Comparison of ENCODE assay signal across 24 cellular contexts in the genomic region with DNA sequence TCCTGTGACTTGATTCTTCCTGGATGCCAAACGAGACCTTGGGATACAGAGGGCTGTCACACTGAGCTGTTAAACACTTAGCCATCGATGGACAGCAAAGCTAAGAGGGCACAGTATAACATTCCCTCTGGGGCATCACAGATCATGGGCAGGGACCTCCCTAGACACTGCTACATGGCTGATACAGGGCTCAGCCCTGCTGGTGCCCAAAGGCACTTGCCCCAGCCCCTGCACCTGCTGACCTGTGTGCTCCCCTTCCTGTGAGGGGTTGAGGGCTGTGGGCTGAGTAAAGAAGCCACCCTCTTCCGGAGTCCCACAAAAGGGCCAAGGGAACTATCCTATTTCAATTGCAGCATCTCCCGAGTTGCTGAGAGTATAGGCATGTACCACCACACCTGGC.
A peak's percentile ranks its signal among the peaks of the same experiment; 100 is the strongest.
DNase-seq lines count a peak whose midpoint lies in the region; ATAC-seq and TF ChIP-seq lines count a peak whose summit lies in the region.
"Had no signal": no experiment of that assay in that cellular context is flagged by ENCODE, and none has a peak within 500 bp of the region (broad histone marks: within the 10 kb centered on the region; RNA-seq: fewer than 3 reads in every experiment).

No MANE protein-coding gene starts in this region.

- H3K4me3 ChIP-seq in GM23338 (no peak overlapping the region), thyroid gland (replicated peaks in 1 of 3) (no peak overlapping the region)
- H3K4me3 ChIP-seq: A549, BLaER1, GM12878 had no signal

- H3K36me3 ChIP-seq in GM23338 (ENCODE audit: insufficient read depth) (no peaks in the 10 kb centered on the region), thyroid gland (no peaks in the 10 kb centered on the region)
- H3K36me3 ChIP-seq: BE2C, BLaER1 had no signal

- H3K4me1 Mint-ChIP-seq in GM23338 = peaks cover 19% of the 10 kb centered on the region
- no peaks in the 10 kb centered on the region for H3K4me1 Mint-ChIP-seq in stimulated activated effector memory CD8-positive, alpha-beta T cell treated with anti-CD3 and anti-CD28 coated beads, Interleukin-12 subunit alpha, Interleukin-12 subunit beta, amount 100 ng/mL, for 72 hours

- WGBS in thyroid gland, 2 donors = 90 to 98% methylated on average over 4 of the region's 4 CpGs

- H4K20me1 ChIP-seq in GM23338 (replicated peaks; ENCODE audit: insufficient read depth) = no peaks in the 10 kb centered on the region
- H4K20me1 ChIP-seq: BLaER1 had no signal

- H3K4me1 ChIP-seq in GM23338 (ENCODE audit: insufficient read depth) (0 out of 2 replicates have a peak, but pooled peaks cover 2% of the 10 kb centered on the region), thyroid gland (peaks cover 3 to 6% of the 10 kb centered on the region in 2 donors)
- H3K4me1 ChIP-seq: A549, BE2C had no signal

- no peak overlapping the region for H3K4me3 Mint-ChIP-seq in GM23338
- no peak overlapping the region for H3K4me3 Mint-ChIP-seq in stimulated activated effector memory CD8-positive, alpha-beta T cell treated with anti-CD3 and anti-CD28 coated beads, Interleukin-12 subunit alpha, Interleukin-12 subunit beta, amount 100 ng/mL, for 72 hours
- H3K4me3 Mint-ChIP-seq: CD14-positive monocyte; CD4-positive, alpha-beta memory T cell; CD4-positive, CD25-positive, alpha-beta regulatory T cell had no signal

- no peak overlapping the region for H3K4me2 ChIP-seq in GM23338
- H3K4me2 ChIP-seq: A549, BLaER1 had no signal

- H2AFZ ChIP-seq in GM23338 = no peak overlapping the region

- no peaks in the 10 kb centered on the region for H3K9me2 ChIP-seq in GM23338 (ENCODE audit: insufficient read depth)

- H3K27me3 ChIP-seq in GM23338 (ENCODE audit: insufficient read depth) (no peaks in the 10 kb centered on the region), thyroid gland (no peaks in the 10 kb centered on the region)
- H3K27me3 ChIP-seq: BE2C, BLaER1 had no signal

- no peaks in the 10 kb centered on the region for H3F3A ChIP-seq in GM23338 (replicated peaks; ENCODE audit: low read depth)

- TF ChIP-seq POLR2A in thyroid gland (IDR thresholded peaks at IDR 0.05) = no peak

- H3K79me2 ChIP-seq in GM23338 (replicated peaks; ENCODE audit: insufficient read depth) = no peaks in the 10 kb centered on the region

- DNase-seq in GM23338 (ENCODE audit: low spot score) (no peak), thyroid gland (no peak), HCEC 1CT (no peak), NCI-H2029 treated with DMSO at 0.1 percent for 48 hours (lab: John Stamatoyannopoulos, UW) (no peak)
- DNase-seq in stimulated activated effector memory CD8-positive, alpha-beta T cell treated with anti-CD3 and anti-CD28 coated beads, Interleukin-12 subunit alpha, Interleukin-12 subunit beta, amount 100 ng/mL, for 72 hours (ENCODE audit: low spot score in 2 of 2) = no peak
- DNase-seq: AML-193; BE2C; C1 segment of cervical spinal cord; CD4-positive, alpha-beta memory T cell; CD4-positive, CD25-positive, alpha-beta regulatory T cell; CD8-positive, alpha-beta memory T cell; COR-L47; DMS 273 treated with DMSO at 0.1 percent for 48 hours; DMS153; DMS53; DMS79; DND-41; EL; GDM1 had no signal

- H3K9me3 Mint-ChIP-seq in GM23338 = no peaks in the 10 kb centered on the region
- no peaks in the 10 kb centered on the region for H3K9me3 Mint-ChIP-seq in stimulated activated effector memory CD8-positive, alpha-beta T cell treated with anti-CD3 and anti-CD28 coated beads, Interleukin-12 subunit alpha, Interleukin-12 subunit beta, amount 100 ng/mL, for 72 hours

- no peaks in the 10 kb centered on the region for H3K9me3 ChIP-seq in thyroid gland
- H3K9me3 ChIP-seq: A549, BE2C had no signal

- peaks cover 2% of the 10 kb centered on the region for H3K27me3 Mint-ChIP-seq in GM23338 (ENCODE audit: insufficient read depth, low read depth, poor library complexity)
- H3K27me3 Mint-ChIP-seq: CD4-positive, alpha-beta memory T cell; CD4-positive, CD25-positive, alpha-beta regulatory T cell; CD8-positive, alpha-beta memory T cell had no signal

- intact Hi-C loops in thyroid gland (cut with DNase I) = no loop called here

- no peak overlapping the region for H3K27ac Mint-ChIP-seq in GM23338
- H3K27ac Mint-ChIP-seq in stimulated activated effector memory CD8-positive, alpha-beta T cell treated with anti-CD3 and anti-CD28 coated beads, Interleukin-12 subunit alpha, Interleukin-12 subunit beta, amount 100 ng/mL, for 72 hours = no peak overlapping the region

- peak; percentile 42; the same call in 2 of the 3 replicates for ATAC-seq in GM23338
- ATAC-seq in stimulated activated effector memory CD8-positive, alpha-beta T cell treated with anti-CD3 and anti-CD28 coated beads, Interleukin-12 subunit alpha, Interleukin-12 subunit beta, amount 100 ng/mL, for 72 hours = peak; percentile 21
- ATAC-seq: A549, GM12878 had no signal

- H3K27ac ChIP-seq in GM23338 (ENCODE audit: low read depth) (no peak overlapping the region), thyroid gland (peak overlapping the region in 2 of 3 donors; percentile 54 to 61)
- H3K27ac ChIP-seq: 22Rv1, A549, BLaER1 had no signal

- TF ChIP-seq CTCF in GM23338 (conservative IDR thresholded peaks at IDR 0.05; ENCODE audit: low read depth in 2 of 2) = no peak
- TF ChIP-seq CTCF in thyroid gland (IDR thresholded peaks at IDR 0.05) = no peak

- no peaks in the 10 kb centered on the region for H3K36me3 Mint-ChIP-seq in GM23338 (ENCODE audit: low read depth)
- H3K36me3 Mint-ChIP-seq in stimulated activated effector memory CD8-positive, alpha-beta T cell treated with anti-CD3 and anti-CD28 coated beads, Interleukin-12 subunit alpha, Interleukin-12 subunit beta, amount 100 ng/mL, for 72 hours = no peaks in the 10 kb centered on the region

TF ChIP-seq in GM23338, 12 proteins besides CTCF, POLR2A, EP300 and RAD21:
- TF ChIP-seq, protein P1, sequence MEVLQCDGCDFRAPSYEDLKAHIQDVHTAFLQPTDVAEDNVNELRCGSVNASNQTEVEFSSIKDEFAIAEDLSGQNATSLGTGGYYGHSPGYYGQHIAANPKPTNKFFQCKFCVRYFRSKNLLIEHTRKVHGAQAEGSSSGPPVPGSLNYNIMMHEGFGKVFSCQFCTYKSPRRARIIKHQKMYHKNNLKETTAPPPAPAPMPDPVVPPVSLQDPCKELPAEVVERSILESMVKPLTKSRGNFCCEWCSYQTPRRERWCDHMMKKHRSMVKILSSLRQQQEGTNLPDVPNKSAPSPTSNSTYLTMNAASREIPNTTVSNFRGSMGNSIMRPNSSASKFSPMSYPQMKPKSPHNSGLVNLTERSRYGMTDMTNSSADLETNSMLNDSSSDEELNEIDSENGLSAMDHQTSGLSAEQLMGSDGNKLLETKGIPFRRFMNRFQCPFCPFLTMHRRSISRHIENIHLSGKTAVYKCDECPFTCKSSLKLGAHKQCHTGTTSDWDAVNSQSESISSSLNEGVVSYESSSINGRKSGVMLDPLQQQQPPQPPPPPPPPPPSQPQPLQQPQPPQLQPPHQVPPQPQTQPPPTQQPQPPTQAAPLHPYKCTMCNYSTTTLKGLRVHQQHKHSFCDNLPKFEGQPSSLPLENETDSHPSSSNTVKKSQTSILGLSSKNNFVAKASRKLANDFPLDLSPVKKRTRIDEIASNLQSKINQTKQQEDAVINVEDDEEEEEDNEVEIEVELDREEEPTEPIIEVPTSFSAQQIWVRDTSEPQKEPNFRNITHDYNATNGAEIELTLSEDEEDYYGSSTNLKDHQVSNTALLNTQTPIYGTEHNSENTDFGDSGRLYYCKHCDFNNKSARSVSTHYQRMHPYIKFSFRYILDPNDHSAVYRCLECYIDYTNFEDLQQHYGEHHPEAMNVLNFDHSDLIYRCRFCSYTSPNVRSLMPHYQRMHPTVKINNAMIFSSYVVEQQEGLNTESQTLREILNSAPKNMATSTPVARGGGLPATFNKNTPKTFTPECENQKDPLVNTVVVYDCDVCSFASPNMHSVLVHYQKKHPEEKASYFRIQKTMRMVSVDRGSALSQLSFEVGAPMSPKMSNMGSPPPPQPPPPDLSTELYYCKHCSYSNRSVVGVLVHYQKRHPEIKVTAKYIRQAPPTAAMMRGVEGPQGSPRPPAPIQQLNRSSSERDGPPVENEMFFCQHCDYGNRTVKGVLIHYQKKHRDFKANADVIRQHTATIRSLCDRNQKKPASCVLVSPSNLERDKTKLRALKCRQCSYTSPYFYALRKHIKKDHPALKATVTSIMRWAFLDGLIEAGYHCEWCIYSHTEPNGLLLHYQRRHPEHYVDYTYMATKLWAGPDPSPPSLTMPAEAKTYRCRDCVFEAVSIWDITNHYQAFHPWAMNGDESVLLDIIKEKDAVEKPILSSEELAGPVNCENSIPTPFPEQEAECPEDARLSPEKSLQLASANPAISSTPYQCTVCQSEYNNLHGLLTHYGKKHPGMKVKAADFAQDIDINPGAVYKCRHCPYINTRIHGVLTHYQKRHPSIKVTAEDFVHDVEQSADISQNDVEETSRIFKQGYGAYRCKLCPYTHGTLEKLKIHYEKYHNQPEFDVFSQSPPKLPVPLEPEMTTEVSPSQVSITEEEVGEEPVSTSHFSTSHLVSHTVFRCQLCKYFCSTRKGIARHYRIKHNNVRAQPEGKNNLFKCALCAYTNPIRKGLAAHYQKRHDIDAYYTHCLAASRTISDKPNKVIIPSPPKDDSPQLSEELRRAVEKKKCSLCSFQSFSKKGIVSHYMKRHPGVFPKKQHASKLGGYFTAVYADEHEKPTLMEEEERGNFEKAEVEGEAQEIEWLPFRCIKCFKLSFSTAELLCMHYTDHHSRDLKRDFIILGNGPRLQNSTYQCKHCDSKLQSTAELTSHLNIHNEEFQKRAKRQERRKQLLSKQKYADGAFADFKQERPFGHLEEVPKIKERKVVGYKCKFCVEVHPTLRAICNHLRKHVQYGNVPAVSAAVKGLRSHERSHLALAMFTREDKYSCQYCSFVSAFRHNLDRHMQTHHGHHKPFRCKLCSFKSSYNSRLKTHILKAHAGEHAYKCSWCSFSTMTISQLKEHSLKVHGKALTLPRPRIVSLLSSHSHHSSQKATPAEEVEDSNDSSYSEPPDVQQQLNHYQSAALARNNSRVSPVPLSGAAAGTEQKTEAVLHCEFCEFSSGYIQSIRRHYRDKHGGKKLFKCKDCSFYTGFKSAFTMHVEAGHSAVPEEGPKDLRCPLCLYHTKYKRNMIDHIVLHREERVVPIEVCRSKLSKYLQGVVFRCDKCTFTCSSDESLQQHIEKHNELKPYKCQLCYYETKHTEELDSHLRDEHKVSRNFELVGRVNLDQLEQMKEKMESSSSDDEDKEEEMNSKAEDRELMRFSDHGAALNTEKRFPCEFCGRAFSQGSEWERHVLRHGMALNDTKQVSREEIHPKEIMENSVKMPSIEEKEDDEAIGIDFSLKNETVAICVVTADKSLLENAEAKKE (CRISPR knock-in tag; IDR thresholded peaks at IDR 0.05) = no peak
- no peak for TF ChIP-seq EZH2 (IDR thresholded peaks at IDR 0.05; ENCODE audit: low read depth, unreplicated experiment)
- TF ChIP-seq ETS1 (IDR thresholded peaks at IDR 0.05) = no peak
